Comparison of ENCODE assay signal across 18 cellular contexts in genomic region chr6:156980948-156981347, GRCh38.
DNase-seq lines count a peak whose midpoint lies in the region; ATAC-seq and TF ChIP-seq lines count a peak whose summit lies in the region.
"Had no signal": no experiment of that assay in that cellular context is flagged by ENCODE, and none has a peak within 500 bp of the region (broad histone marks: within the 10 kb centered on the region; RNA-seq: fewer than 3 reads in every experiment).

No MANE protein-coding gene starts in this region.

- peaks cover 100% of the 10 kb centered on the region for H3K79me2 ChIP-seq in neural progenitor cell (ENCODE audit: low read depth)

- peaks cover 55% of the 10 kb centered on the region for H3K4me1 Mint-ChIP-seq in T-helper 17 cell
- peaks cover 41% of the 10 kb centered on the region for H3K4me1 Mint-ChIP-seq in neural progenitor cell

- intact Hi-C loops in left ventricle myocardium superior (cut with micrococcal nuclease), result no loop called here

- ATAC-seq in T-helper 17 cell (no peak), left ventricle myocardium superior (no peak)
- ATAC-seq: activated naive CD8-positive, alpha-beta T cell treated with anti-CD3 and anti-CD28 coated beads, Interleukin-2, amount 50 U/mL, for 24 hours had no signal

- H3K9ac ChIP-seq in neural progenitor cell, result no peak overlapping the region

- no peaks in the 10 kb centered on the region for H3K9me3 ChIP-seq in T-helper 17 cell (ENCODE audit: control insufficient read depth, low read length, poor library complexity, severe bottlenecking)
- no peaks in the 10 kb centered on the region for H3K9me3 ChIP-seq in neural progenitor cell (ENCODE audit: low read depth)
- H3K9me3 ChIP-seq: ovary, suprapubic skin had no signal

- TF ChIP-seq CTCF in neural progenitor cell (IDR thresholded peaks at IDR 0.05), result no peak

- in situ Hi-C loops in Caki2 (cut with HindIII; ENCODE audit: low pct_unique_long_range_greater_than_20kb, low sequenced_read_pairs), result no loop called here

- no peaks in the 10 kb centered on the region for H3K27me3 ChIP-seq in neural progenitor cell
- H3K27me3 ChIP-seq: brain microvascular endothelial cell, ovary, suprapubic skin had no signal

- H2AFZ ChIP-seq in neural progenitor cell (replicated peaks), result no peak overlapping the region

- no peak overlapping the region for H3K4me3 ChIP-seq in neural progenitor cell
- H3K4me3 ChIP-seq: ovary, suprapubic skin had no signal

- peak overlapping the region; percentile 24 for H3K27ac Mint-ChIP-seq in T-helper 17 cell
- no peak overlapping the region for H3K27ac Mint-ChIP-seq in neural progenitor cell
- H3K27ac Mint-ChIP-seq: activated naive CD8-positive, alpha-beta T cell treated with anti-CD3 and anti-CD28 coated beads, Interleukin-2, amount 50 U/mL, for 24 hours; T-helper 1 cell treated with Interleukin-12 subunit alpha and Interleukin-12 subunit beta and Interleukin-4 antibody, amounts not matched to agents 30 μg/mL and 1 μg/mL, for 36 hours had no signal

- H3K27me3 Mint-ChIP-seq in T-helper 17 cell (no peaks in the 10 kb centered on the region), neural progenitor cell (ENCODE audit: insufficient read depth, low read depth) (peaks cover under 1% of the 10 kb centered on the region)
- H3K27me3 Mint-ChIP-seq: activated naive CD8-positive, alpha-beta T cell treated with anti-CD3 and anti-CD28 coated beads, Interleukin-2, amount 50 U/mL, for 24 hours had no signal

- H3K36me3 Mint-ChIP-seq in T-helper 17 cell (ENCODE audit: low read depth) (no peaks in the 10 kb centered on the region), neural progenitor cell (peaks cover 2% of the 10 kb centered on the region)
- H3K36me3 Mint-ChIP-seq: WTC11 had no signal

- no peak overlapping the region for H3K27ac ChIP-seq in neural progenitor cell
- H3K27ac ChIP-seq: brain microvascular endothelial cell, ovary, suprapubic skin had no signal

- H3K4me3 Mint-ChIP-seq in T-helper 17 cell (no peak overlapping the region), neural progenitor cell (no peak overlapping the region)
- H3K4me3 Mint-ChIP-seq: activated naive CD8-positive, alpha-beta T cell treated with anti-CD3 and anti-CD28 coated beads, Interleukin-2, amount 50 U/mL, for 24 hours; T-helper 1 cell treated with Interleukin-12 subunit alpha and Interleukin-12 subunit beta and Interleukin-4 antibody, amounts not matched to agents 30 μg/mL and 1 μg/mL, for 36 hours; WTC11 had no signal

- peaks cover 2% of the 10 kb centered on the region for H3K9me3 Mint-ChIP-seq in neural progenitor cell
- H3K9me3 Mint-ChIP-seq: activated naive CD8-positive, alpha-beta T cell treated with anti-CD3 and anti-CD28 coated beads, Interleukin-2, amount 50 U/mL, for 24 hours; T-helper 1 cell treated with Interleukin-12 subunit alpha and Interleukin-12 subunit beta and Interleukin-4 antibody, amounts not matched to agents 30 μg/mL and 1 μg/mL, for 36 hours; WTC11 had no signal

- H3F3A ChIP-seq in neural progenitor cell (ENCODE audit: low read depth), result no peaks in the 10 kb centered on the region

- no peaks in the 10 kb centered on the region for H3K36me3 ChIP-seq in neural progenitor cell
- H3K36me3 ChIP-seq: brain microvascular endothelial cell, ovary, suprapubic skin had no signal

- H3K4me2 ChIP-seq in neural progenitor cell, result peak overlapping the region; percentile 8

- peaks cover 30% of the 10 kb centered on the region for H3K4me1 ChIP-seq in neural progenitor cell

- DNase-seq in DMS53 (lab: John Stamatoyannopoulos, UW) (peak; percentile 62), DMS53 treated with DMSO at 0.1 percent for 48 hours (lab: John Stamatoyannopoulos, UW; ENCODE audit: unreplicated experiment) (no peak), Caki2 (ENCODE audit: low read depth) (peak; percentile 17), T-helper 17 cell (no peak), neural progenitor cell (ENCODE audit: low spot score) (no peak), left ventricle myocardium superior (no peak), dedifferentiated amniotic fluid mesenchymal stem cell (ENCODE audit: extremely low spot score) (no peak), putamen (ENCODE audit: low spot score) (no peak)
- DNase-seq: activated naive CD8-positive, alpha-beta T cell treated with anti-CD3 and anti-CD28 coated beads, Interleukin-2, amount 50 U/mL, for 24 hours; brain microvascular endothelial cell; dermis blood vessel endothelial cell; kidney glomerular epithelial cell; NCI-H446 treated with DMSO at 0.1 percent for 48 hours; ovary; stimulated activated CD4-positive, alpha-beta T cell treated with anti-CD3 and anti-CD28 coated beads, Interleukin-2, amount 100 ng/mL, for 48 hours had no signal

- H4K20me1 ChIP-seq in neural progenitor cell (ENCODE audit: low read depth), result peaks cover 91% of the 10 kb centered on the region

Comparison
In these comparisons a context has a peak if more than half of its experiments do, and no peak if none do; other contexts are left out.
1. DNase-seq: peak in DMS53 (single experiment) and Caki2 (single experiment); none in DMS53 treated with DMSO at 0.1 percent for 48 hours (single experiment), T-helper 17 cell (0 of 3), neural progenitor cell (single experiment), left ventricle myocardium superior (single experiment), dedifferentiated amniotic fluid mesenchymal stem cell (single experiment) and putamen (single experiment).